ENCODE assay signal across 11 cellular contexts in genomic region chr12:48525332-48525731, GRCh38. TPM values are rescaled to one million over a fixed set of nuclear protein-coding genes. Genes with fewer than 3 reads are reported as not detected.
"Had no signal": no experiment of that assay in that cellular context is flagged by ENCODE, and none has a peak within 500 bp of the region (broad histone marks: within the 10 kb centered on the region; RNA-seq: fewer than 3 reads in every experiment).

Gene OR8S1 (plus strand): TSS chr12:48525632. CDS start chr12:48525632, 0 bp downstream.

- ATAC-seq: GM23338, HepG2 had no signal

- DNase-seq: H9, HCEC 1CT, KBM-7 had no signal

- H3K9me3 Mint-ChIP-seq: IgD-negative memory B cell had no signal

- H2AFZ ChIP-seq: GM23338 had no signal

- H3K36me3 Mint-ChIP-seq: IgD-negative memory B cell had no signal

- H3K4me3 Mint-ChIP-seq: GM23338, H9, IgD-negative memory B cell had no signal

- H3K4me3 ChIP-seq: GM23338 had no signal

- FAIRE-seq: H1, H54, HepG2 had no signal

- H3K4me1 Mint-ChIP-seq: GM23338, H9, IgD-negative memory B cell had no signal

- H3K27ac ChIP-seq: HL-60, KMS-11 had no signal

- H3K27ac Mint-ChIP-seq: GM23338, H9, IgD-negative memory B cell had no signal

- H3K4me2 ChIP-seq: GM23338, KMS-11 had no signal

- H3K9ac ChIP-seq: KMS-11 had no signal

RNA-seq across cellular contexts. Expression of gene OR8S1, which starts in this region (rescaled TPM):
- total RNA-seq: GM23338, H1, H9, HepG2, HT1080 had no signal
- polyA plus RNA-seq: GM23338, H1, HepG2, IgD-negative memory B cell had no signal
